9 cellular contexts compared by ENCODE assay signal in the genomic region with DNA sequence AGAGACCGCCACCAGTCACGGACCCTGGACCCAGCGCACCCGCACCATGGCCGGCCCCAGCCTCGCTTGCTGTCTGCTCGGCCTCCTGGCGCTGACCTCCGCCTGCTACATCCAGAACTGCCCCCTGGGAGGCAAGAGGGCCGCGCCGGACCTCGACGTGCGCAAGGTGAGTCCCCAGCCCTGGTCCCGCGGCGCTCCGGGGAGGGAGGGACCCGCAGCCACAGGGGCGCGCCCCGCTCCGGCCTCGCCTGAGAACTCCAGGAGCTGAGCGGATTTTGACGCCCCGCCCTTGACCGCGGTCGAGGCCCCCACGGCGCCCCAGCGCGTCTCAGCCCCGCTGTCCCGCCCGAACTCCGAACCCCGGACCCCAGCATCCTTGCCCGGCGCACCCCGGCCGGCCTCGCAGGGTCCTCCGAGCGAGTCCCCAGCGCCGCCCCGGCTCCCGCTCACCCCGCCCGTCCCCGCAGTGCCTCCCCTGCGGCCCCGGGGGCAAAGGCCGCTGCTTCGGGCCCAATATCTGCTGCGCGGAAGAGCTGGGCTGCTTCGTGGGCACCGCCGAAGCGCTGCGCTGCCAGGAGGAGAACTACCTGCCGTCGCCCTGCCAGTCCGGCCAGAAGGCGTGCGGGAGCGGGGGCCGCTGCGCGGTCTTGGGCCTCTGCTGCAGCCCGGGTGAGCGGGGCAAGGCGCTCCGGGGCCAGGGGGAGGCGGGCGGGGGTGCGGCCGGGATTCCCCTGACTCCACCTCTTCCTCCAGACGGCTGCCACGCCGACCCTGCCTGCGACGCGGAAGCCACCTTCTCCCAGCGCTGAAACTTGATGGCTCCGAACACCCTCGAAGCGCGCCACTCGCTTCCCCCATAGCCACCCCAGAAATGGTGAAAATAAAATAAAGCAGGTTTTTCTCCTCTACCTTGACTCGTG. TPM values are rescaled to one million over a fixed set of nuclear protein-coding genes. Genes with fewer than 3 reads are reported as not detected.
DNase-seq lines count a peak whose midpoint lies in the region; ATAC-seq, FAIRE-seq and TF ChIP-seq lines count a peak whose summit lies in the region.
"Had no signal": no experiment of that assay in that cellular context is flagged by ENCODE, and none has a peak within 500 bp of the region (broad histone marks: within the 10 kb centered on the region; RNA-seq: fewer than 3 reads in every experiment).

A gene (plus strand): TSS at position 11 of the 920 bp plus-strand sequence. CDS start 36 bp downstream, at position 47.

- peak; percentile 81 to 87 for ATAC-seq in naive thymus-derived CD8-positive, alpha-beta T cell
- peak; percentile 75 for ATAC-seq in stimulated activated naive CD8-positive, alpha-beta T cell treated with anti-CD3 and anti-CD28 coated beads, Interleukin-15, Interleukin-2, amounts not matched to agents 100 U/mL and 50 U/mL, for 24 hours

- peaks cover 14 to 29% (median 20%) of the 10 kb centered on the region in 4 donors for H3K4me1 Mint-ChIP-seq in naive thymus-derived CD8-positive, alpha-beta T cell

- H3K27me3 Mint-ChIP-seq in naive thymus-derived CD8-positive, alpha-beta T cell: peaks cover 0 to 1% (median 0%) of the 10 kb centered on the region in 5 donors

- peak within 1 kb of the TSS; percentile 32 for H3K4me3 ChIP-seq in AG09309 (ENCODE audit: control insufficient read depth, low read depth, low read length)

- TF ChIP-seq CTCF in AG09309 (IDR thresholded peaks at IDR 0.05; ENCODE audit: control insufficient read depth, insufficient read depth, low read depth, low read length, missing control alignments): no peak

- peak within 1 kb of the TSS; percentile 71 to 95 (median 92) for H3K27ac Mint-ChIP-seq in naive thymus-derived CD8-positive, alpha-beta T cell

- peaks cover 0 to 4% (median 2%) of the 10 kb centered on the region in 3 donors for H3K36me3 Mint-ChIP-seq in naive thymus-derived CD8-positive, alpha-beta T cell

- POLR2A ChIA-PET in naive thymus-derived CD8-positive, alpha-beta T cell (lab: Charles Lee): interaction anchor here (0.7 to 5.6 kb wide), 11 partner anchors 10 to 88 kb away, joined by 3 to 63 read pairs (median 4); a partner anchor contains a TSS

- FAIRE-seq in RCC 7860 (lab: Jason Lieb, UNC): no peak

- H3K9me3 Mint-ChIP-seq in naive thymus-derived CD8-positive, alpha-beta T cell: no peaks in the 10 kb centered on the region

- DNase-seq in AG09309 (ENCODE audit: low read depth) (no peak), dermis blood vessel endothelial cell (peak; percentile 31), kidney tubule cell (ENCODE audit: low spot score) (no peak), NCI-H1092 (lab: John Stamatoyannopoulos, UW) (no peak), RCC 7860 (ENCODE audit: low spot score) (no peak)
- peak; percentile 50 to 58 for DNase-seq in activated CD4-positive, alpha-beta T cell treated with anti-CD3 and anti-CD28 coated beads for 24 hours (ENCODE audit: low read depth in 2 of 2)
- DNase-seq in naive thymus-derived CD8-positive, alpha-beta T cell: peak; percentile 53 to 86 (median 68)
- DNase-seq in stimulated activated naive CD8-positive, alpha-beta T cell treated with anti-CD3 and anti-CD28 coated beads, Interleukin-15, Interleukin-2, amounts not matched to agents 100 U/mL and 50 U/mL, for 24 hours: peak; percentile 72

- peak within 1 kb of the TSS; percentile 74 to 93 (median 88) for H3K4me3 Mint-ChIP-seq in naive thymus-derived CD8-positive, alpha-beta T cell

RNA-seq across cellular contexts. Expression of the gene that starts here (rescaled TPM):
- total RNA-seq in dermis blood vessel endothelial cell: not detected in 2 replicates
- total RNA-seq in naive thymus-derived CD8-positive, alpha-beta T cell: 1 to 10 TPM; 2.2 to 2.6 TPM
- polyA plus RNA-seq in naive thymus-derived CD8-positive, alpha-beta T cell: 1 to 10 TPM in 1 of 3 donors, under 1 TPM in 2; 0.53 to 2.2 (median 0.91) TPM
- total RNA-seq: Daoy had no signal

Comparison
In these comparisons a context has a peak if more than half of its experiments do, and no peak if none do; other contexts are left out.
1. Peak in DNase-seq in dermis blood vessel endothelial cell; RNA of the gene not detected or under 1 TPM.
2. DNase-seq: peak in activated CD4-positive, alpha-beta T cell treated with anti-CD3 and anti-CD28 coated beads for 24 hours (2 of 2), naive thymus-derived CD8-positive, alpha-beta T cell (10 of 10) and stimulated activated naive CD8-positive, alpha-beta T cell treated with anti-CD3 and anti-CD28 coated beads, Interleukin-15, Interleukin-2, amounts not matched to agents 100 U/mL and 50 U/mL, for 24 hours (single experiment); none in AG09309 (single experiment), kidney tubule cell (single experiment), NCI-H1092 (single experiment) and RCC 7860 (single experiment).